ENCODE assay signal across 8 cellular contexts in genomic region chr1:115138973-115139372, GRCh38. TPM values are rescaled to one million over a fixed set of nuclear protein-coding genes. Genes with fewer than 3 reads are reported as not detected.
DNase-seq lines count a peak whose midpoint lies in the region; ATAC-seq and TF ChIP-seq lines count a peak whose summit lies in the region.

No MANE protein-coding gene starts in this region.

- TF ChIP-seq CTCF in GM10266 (IDR thresholded peaks at IDR 0.05; ENCODE audit: control insufficient read depth, insufficient read depth, low read depth, missing control alignments): peak; percentile 95
- peak; percentile 77 to 95 (median 89) for TF ChIP-seq CTCF in heart right ventricle (IDR thresholded peaks at IDR 0.05)

- peak overlapping the region; percentile 41 for H3K9ac ChIP-seq in adipocyte (ENCODE audit: low read length)

- peak overlapping the region in 5 of 10 donors; percentile 25 to 59 (median 32) for H3K27ac ChIP-seq in heart right ventricle

- H3K4me3 ChIP-seq in adipocyte (ENCODE audit: low read length) (no peak overlapping the region), heart right ventricle (no peak overlapping the region)

- intact Hi-C loops in heart right ventricle (cut with DNase I): loop anchor here (1.0 to 10.0 kb wide), 17 partner anchors 126 to 458 kb away; partner anchors contain the start of gene NGF (in 1 of the 10)

- H3K27me3 ChIP-seq in adipocyte (replicated peaks; ENCODE audit: control insufficient read depth, insufficient read depth, low read length): no peaks in the 10 kb centered on the region
- no peaks in the 10 kb centered on the region for H3K27me3 ChIP-seq in heart right ventricle

- H3K9me3 ChIP-seq in adipocyte (ENCODE audit: control insufficient read depth, low read length) (no peaks in the 10 kb centered on the region), heart right ventricle (no peaks in the 10 kb centered on the region)

- H3K4me1 ChIP-seq in adipocyte (ENCODE audit: control insufficient read depth, insufficient read depth, low read length): peaks cover 44% of the 10 kb centered on the region
- H3K4me1 ChIP-seq in heart right ventricle: peaks cover 0 to 41% (median 20%) of the 10 kb centered on the region in 9 donors

- H3K36me3 ChIP-seq in adipocyte (ENCODE audit: control insufficient read depth, insufficient read depth, low read length, severe bottlenecking): no peaks in the 10 kb centered on the region
- no peaks in the 10 kb centered on the region for H3K36me3 ChIP-seq in heart right ventricle

- peak; percentile 91 for ATAC-seq in HG02642 (IDR thresholded peaks at IDR 0.05; ENCODE audit: poor library complexity, unreplicated experiment)
- peak; percentile 86 to 94 (median 92) for ATAC-seq in heart right ventricle
- no peak for ATAC-seq in GM21528 (IDR thresholded peaks at IDR 0.05; ENCODE audit: low FRiP score, unreplicated experiment)

- 5 to 7% methylated on average over 13 of the region's 13 CpGs for WGBS in heart right ventricle, 2 donors

- DNase-seq in GM10266 (ENCODE audit: extremely low spot score) (peak; percentile 70), NCI-H1436 treated with DMSO at 0.1 percent for 48 hours (lab: John Stamatoyannopoulos, UW) (peak; percentile 16), T follicular helper cell (ENCODE audit: low read depth) (peak; percentile 38), adipocyte (ENCODE audit: low read depth) (peak; percentile 97), heart right ventricle (peak; percentile 84 to 86), renal cortical epithelial cell (ENCODE audit: low read depth) (peak; percentile 83)

RNA-seq across cellular contexts. Expression of gene TSPAN2, which starts 49.7 kb away (rescaled TPM):
- 10 to 100 TPM in 5 of 10 donors, 1 to 10 TPM in 5; 4.0 to 17.7 (median 9.5) TPM for total RNA-seq in heart right ventricle
- 1 to 10 TPM; 5.0 to 5.1 TPM for polyA plus RNA-seq in heart right ventricle
- 9.8 and 14.1 TPM in 2 replicates for total RNA-seq in renal cortical epithelial cell

Comparison
In these comparisons a context has a peak if more than half of its experiments do, and no peak if none do; other contexts are left out.
1. DNase-seq: peak in every context shown above with its lines; median percentile 97 in adipocyte; 85 in heart right ventricle; 83 in renal cortical epithelial cell; 70 in GM10266; 38 in T follicular helper cell; 16 in NCI-H1436 treated with DMSO at 0.1 percent for 48 hours.